29 cellular contexts compared by ENCODE assay signal in the genomic region with DNA sequence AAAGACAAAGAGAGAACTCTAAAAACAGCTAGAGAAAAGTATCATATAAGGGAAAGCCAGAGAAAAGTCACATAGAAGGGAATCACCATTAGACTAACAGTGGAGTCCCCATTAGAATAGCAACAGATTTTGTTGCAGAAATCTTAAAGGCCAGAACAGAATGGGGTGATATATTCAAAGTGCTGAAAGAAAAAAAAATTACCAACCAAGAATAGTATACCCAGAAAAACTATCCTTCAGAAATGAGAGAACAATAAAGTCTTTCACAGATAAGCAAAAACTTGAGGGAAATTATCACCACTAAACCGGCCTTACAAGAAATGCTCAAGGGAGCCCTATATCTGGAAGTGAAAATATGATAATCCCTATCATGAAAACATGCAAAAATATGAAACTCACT.
"Had no signal": no experiment of that assay in that cellular context is flagged by ENCODE, and none has a peak within 500 bp of the region (broad histone marks: within the 10 kb centered on the region; RNA-seq: fewer than 3 reads in every experiment).

No MANE protein-coding gene starts in this region.

- FAIRE-seq: colon, endometrium, endothelial cell of umbilical vein, frontal cortex had no signal

- DNase-seq: colonic mucosa; cortex of kidney; dermis blood vessel endothelial cell; dorsolateral prefrontal cortex; effector CD4-positive, alpha-beta T cell; effector CD8-positive, alpha-beta T cell; effector memory CD4-positive, alpha-beta T cell; effector memory CD8-positive, alpha-beta T cell; endodermal cell; erythroblast; esophagus squamous epithelium; foreskin fibroblast; foreskin keratinocyte; foreskin melanocyte; gastrocnemius medialis; glutamatergic neuron; head of caudate nucleus; heart left ventricle; heart right ventricle had no signal

- H3K4me3 ChIP-seq: colonic mucosa, coronary artery, dorsolateral prefrontal cortex, esophagus muscularis mucosa, esophagus squamous epithelium, gastrocnemius medialis, gastroesophageal sphincter, heart left ventricle, heart right ventricle, hepatocyte had no signal

- H3K27ac ChIP-seq: colonic mucosa, coronary artery, dorsolateral prefrontal cortex, epithelial cell of prostate, esophagus muscularis mucosa, esophagus squamous epithelium, foreskin keratinocyte, gastrocnemius medialis, gastroesophageal sphincter, heart left ventricle, heart right ventricle, hepatocyte had no signal

- H3K4me1 ChIP-seq: colonic mucosa, esophagus muscularis mucosa, esophagus squamous epithelium, foreskin keratinocyte, gastrocnemius medialis, gastroesophageal sphincter, heart left ventricle, heart right ventricle had no signal

- H3K9me3 ChIP-seq: colonic mucosa had no signal

- ATAC-seq: effector memory CD8-positive, alpha-beta T cell; esophagus mucosa; foreskin keratinocyte; gastrocnemius medialis; gastroesophageal sphincter; heart left ventricle; heart right ventricle had no signal

- H3K4me2 ChIP-seq: hepatocyte had no signal

- H3K36me3 ChIP-seq: colonic mucosa, esophagus muscularis mucosa, esophagus squamous epithelium, gastrocnemius medialis, gastroesophageal sphincter, heart left ventricle, heart right ventricle had no signal
